12 cellular contexts compared by ENCODE assay signal in the genomic region with DNA sequence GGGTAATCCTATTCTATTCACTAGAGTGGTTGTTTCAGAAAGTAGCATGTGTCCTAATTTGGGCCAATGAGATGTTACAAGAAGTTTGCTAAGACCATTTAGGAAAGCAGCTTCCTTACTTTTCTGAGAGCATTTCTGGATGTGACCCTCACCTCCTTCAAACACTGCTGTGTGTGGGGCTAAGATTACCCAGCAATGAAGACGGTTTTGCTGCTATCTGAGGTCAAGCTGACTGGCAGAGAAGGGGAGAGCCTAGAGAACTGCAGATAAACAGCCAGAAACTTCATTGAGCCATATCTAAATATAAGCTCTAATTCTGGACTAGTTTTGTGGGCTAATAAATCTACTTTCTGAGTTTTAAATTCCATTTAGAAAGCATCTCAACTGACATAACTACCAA. TPM values are rescaled to one million over a fixed set of nuclear protein-coding genes. Genes with fewer than 3 reads are reported as not detected.
"Had no signal": no experiment of that assay in that cellular context is flagged by ENCODE, and none has a peak within 500 bp of the region (broad histone marks: within the 10 kb centered on the region; RNA-seq: fewer than 3 reads in every experiment).

No MANE protein-coding gene starts in this region.

- H3K9ac ChIP-seq: GM23248 had no signal

- ATAC-seq: GM23338, HCT116 had no signal

- H3K4me3 ChIP-seq: GM23248, GM23338, HAP-1 had no signal

- H2AFZ ChIP-seq: GM23248, GM23338 had no signal

- H3K27ac ChIP-seq: GM23248 had no signal

- H3K27ac Mint-ChIP-seq: GM23338, H9, HFFc6 had no signal

- FAIRE-seq: H1, H54 had no signal

- H3K9me3 Mint-ChIP-seq: GM23338, H9, HFFc6 had no signal

- H3K4me1 Mint-ChIP-seq: GM23338, H9 had no signal

- H3K4me2 ChIP-seq: GM23338 had no signal

- DNase-seq: GM23248, GOT3, H7, H9, HCEC 1CT, HFFc6 had no signal

- H3K4me3 Mint-ChIP-seq: GM23338, H9, HFFc6 had no signal

- H3K9me3 ChIP-seq: HAP-1 had no signal

RNA-seq across cellular contexts. Expression of gene ZAR1, which starts 36.4 kb away (rescaled TPM):
- total RNA-seq: GM23248, H4, HFFc6 had no signal
- polyA plus RNA-seq: GM23248 had no signal

RNA-seq across cellular contexts. Expression of gene SLC10A4, which starts 43.3 kb away (rescaled TPM):
- total RNA-seq: GM23248, HFFc6 had no signal
- polyA plus RNA-seq: GM23248 had no signal
